15 cellular contexts compared by ENCODE assay signal in the genomic region with DNA sequence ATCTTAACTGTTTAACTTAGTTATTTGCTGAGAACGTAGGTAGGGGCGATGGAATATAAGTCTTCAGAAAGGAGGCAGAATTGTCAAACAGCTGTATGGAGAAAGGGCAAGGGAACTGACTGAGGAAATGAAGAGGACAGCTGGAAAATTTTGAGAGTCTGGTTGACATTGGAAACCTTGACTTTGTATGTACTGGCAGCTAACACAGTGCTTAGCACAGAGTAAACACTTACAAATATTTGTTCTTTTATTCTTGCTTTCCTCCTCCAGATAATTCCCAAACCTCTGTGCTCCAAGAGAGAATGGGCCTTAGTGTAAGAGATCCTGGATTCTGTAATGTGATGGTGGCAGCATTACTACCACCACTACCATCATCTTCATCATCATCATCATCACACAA.
A peak's percentile ranks its signal among the peaks of the same experiment; 100 is the strongest.
DNase-seq lines count a peak whose midpoint lies in the region; ATAC-seq and TF ChIP-seq lines count a peak whose summit lies in the region.
"Had no signal": no experiment of that assay in that cellular context is flagged by ENCODE, and none has a peak within 500 bp of the region (broad histone marks: within the 10 kb centered on the region; RNA-seq: fewer than 3 reads in every experiment).

No MANE protein-coding gene starts in this region.

- H3K4me1 ChIP-seq in left ventricle myocardium inferior (peaks cover 6% of the 10 kb centered on the region), body of pancreas (peaks cover 19% of the 10 kb centered on the region)

- TF ChIP-seq POLR2A in body of pancreas (IDR thresholded peaks at IDR 0.05): no peak

- H3K27ac ChIP-seq in left ventricle myocardium inferior (replicated peaks) (no peak overlapping the region), body of pancreas (no peak overlapping the region)
- H3K27ac ChIP-seq: GM23248 had no signal

- H3K9me3 ChIP-seq in left ventricle myocardium inferior (replicated peaks): no peaks in the 10 kb centered on the region
- no peaks in the 10 kb centered on the region for H3K9me3 ChIP-seq in body of pancreas

- no peak overlapping the region for H3K4me3 Mint-ChIP-seq in nephron

- H3K4me3 ChIP-seq in left ventricle myocardium inferior (no peak overlapping the region), body of pancreas (no peak overlapping the region)
- H3K4me3 ChIP-seq: GM23248 had no signal

- no peaks in the 10 kb centered on the region for H3K36me3 Mint-ChIP-seq in nephron (ENCODE audit: low read depth)

- H3K27ac Mint-ChIP-seq in nephron: peak overlapping the region; percentile 19 to 79 (median 23)

- no peak for TF ChIP-seq CTCF in left ventricle myocardium inferior (IDR thresholded peaks at IDR 0.05; ENCODE audit: borderline replicate concordance)
- no peak for TF ChIP-seq CTCF in body of pancreas (IDR thresholded peaks at IDR 0.05)
- no peak for TF ChIP-seq CTCF in nephron (IDR thresholded peaks at IDR 0.05; ENCODE audit: unreplicated experiment in 3 of 3)
- TF ChIP-seq CTCF in GM10266 (IDR thresholded peaks at IDR 0.05; ENCODE audit: control insufficient read depth, insufficient read depth, low read depth, missing control alignments): no peak

- H3K9me3 Mint-ChIP-seq in nephron: peaks cover 6% of the 10 kb centered on the region

- no peaks in the 10 kb centered on the region for H3K27me3 ChIP-seq in left ventricle myocardium inferior (ENCODE audit: low read depth)
- H3K27me3 ChIP-seq in body of pancreas: no peaks in the 10 kb centered on the region

- no peaks in the 10 kb centered on the region for H3K4me1 Mint-ChIP-seq in nephron

- H3K36me3 ChIP-seq in left ventricle myocardium inferior: no peaks in the 10 kb centered on the region
- H3K36me3 ChIP-seq in body of pancreas (replicated peaks in 1 of 2; ENCODE audit: insufficient read depth in 1 of 2, low read depth in 2 of 2): no peaks in the 10 kb centered on the region

- WGBS in body of pancreas, 2 donors: 30 to 45% methylated on average over 2 of the region's 2 CpGs

- intact Hi-C loops in Right ventricle myocardium superior (cut with DNase I): no loop called here
- intact Hi-C loops in left ventricle myocardium inferior (cut with micrococcal nuclease): no loop called here
- intact Hi-C loops in body of pancreas (cut with DNase I): no loop called here

- peaks cover 5% of the 10 kb centered on the region for H3K27me3 Mint-ChIP-seq in nephron (ENCODE audit: low read depth)

- peak; percentile 88 for ATAC-seq in Right ventricle myocardium superior (ENCODE audit: poor library complexity)
- peak; percentile 45 for ATAC-seq in body of pancreas
- ATAC-seq in HG02678 (IDR thresholded peaks at IDR 0.05; ENCODE audit: unreplicated experiment): no peak
- ATAC-seq: SK-N-SH treated with all-trans-retinoic acid at 6 μM for 48 hours had no signal

- DNase-seq in Right ventricle myocardium superior (no peak), left ventricle myocardium inferior (no peak), body of pancreas (no peak), GM10266 (ENCODE audit: extremely low spot score) (no peak), DMS114 treated with DMSO at 0.1 percent for 48 hours (lab: John Stamatoyannopoulos, UW; ENCODE audit: unreplicated experiment) (no peak)
- DNase-seq: AML-193, GF-D8, GM23248, KG1, NCI-H1105, NCI-H187 treated with DMSO at 0.1 percent for 48 hours, NCI-H69 had no signal
